In genomic region chr6:21665101-21665435, GRCh38 we compare ENCODE assay signal across 11 cellular contexts.
A peak's percentile ranks its signal among the peaks of the same experiment; 100 is the strongest.
DNase-seq lines count a peak whose midpoint lies in the region; ATAC-seq and TF ChIP-seq lines count a peak whose summit lies in the region.
"Had no signal": no experiment of that assay in that cellular context is flagged by ENCODE, and none has a peak within 500 bp of the region (broad histone marks: within the 10 kb centered on the region; RNA-seq: fewer than 3 reads in every experiment).

No MANE protein-coding gene starts in this region.

- no peak for TF ChIP-seq CTCF in breast epithelium (IDR thresholded peaks at IDR 0.05)
- no peak for TF ChIP-seq CTCF in MCF 10A (IDR thresholded peaks at IDR 0.05; ENCODE audit: unreplicated experiment)
- no peak for TF ChIP-seq CTCF in endothelial cell (IDR thresholded peaks at IDR 0.05; ENCODE audit: unreplicated experiment)
- no peak for TF ChIP-seq CTCF in vagina (IDR thresholded peaks at IDR 0.05)

- H3K27ac ChIP-seq in breast epithelium (peak overlapping the region; percentile 86 to 93), muscle layer of duodenum (ENCODE audit: low read length) (no peak overlapping the region), vagina (peak overlapping the region; percentile 54)
- H3K27ac ChIP-seq: adrenal gland had no signal

- H3K9me3 Mint-ChIP-seq in MCF 10A (ENCODE audit: unreplicated experiment): no peaks in the 10 kb centered on the region
- H3K9me3 Mint-ChIP-seq in endothelial cell (ENCODE audit: unreplicated experiment): no peaks in the 10 kb centered on the region

- H3K9me3 ChIP-seq in breast epithelium: no peaks in the 10 kb centered on the region
- H3K9me3 ChIP-seq in muscle layer of duodenum (ENCODE audit: control insufficient read depth in 1 of 2, low read length in 2 of 2): no peaks in the 10 kb centered on the region
- H3K9me3 ChIP-seq in vagina: no peaks in the 10 kb centered on the region
- H3K9me3 ChIP-seq: adrenal gland had no signal

- H3K4me1 ChIP-seq in breast epithelium (no peaks in the 10 kb centered on the region), muscle layer of duodenum (ENCODE audit: control insufficient read depth in 1 of 2, insufficient read depth in 2 of 2, low read length in 2 of 2) (peaks cover 0 to 32% of the 10 kb centered on the region in 2 donors), vagina (peaks cover 26% of the 10 kb centered on the region)

- POLR2A ChIA-PET in MCF 10A (lab: Yijun Ruan, JAX): no interaction called here

- H3K36me3 Mint-ChIP-seq in MCF 10A (ENCODE audit: insufficient read depth, unreplicated experiment) (no peaks in the 10 kb centered on the region), endothelial cell (ENCODE audit: low read depth, unreplicated experiment) (no peaks in the 10 kb centered on the region)

- no peak for ATAC-seq in GM18867 (IDR thresholded peaks at IDR 0.05; ENCODE audit: unreplicated experiment)

- H3K4me3 ChIP-seq in breast epithelium (peak overlapping the region; percentile 41 to 94 (median 76)), muscle layer of duodenum (ENCODE audit: low read depth in 1 of 2, low read length in 2 of 2) (peak overlapping the region; percentile 24 to 75), vagina (peak overlapping the region; percentile 56 to 62)

- no peak overlapping the region for H3K27ac Mint-ChIP-seq in MCF 10A (ENCODE audit: low read depth, unreplicated experiment)
- H3K27ac Mint-ChIP-seq in endothelial cell (ENCODE audit: unreplicated experiment): no peak overlapping the region

- H3K27me3 ChIP-seq in breast epithelium: no peaks in the 10 kb centered on the region
- H3K27me3 ChIP-seq in muscle layer of duodenum (ENCODE audit: low read depth, low read length): peaks cover 27% of the 10 kb centered on the region
- no peaks in the 10 kb centered on the region for H3K27me3 ChIP-seq in vagina

- H3K4me1 Mint-ChIP-seq in MCF 10A (ENCODE audit: insufficient read depth, unreplicated experiment) (no peaks in the 10 kb centered on the region), endothelial cell (ENCODE audit: unreplicated experiment) (peaks cover 37% of the 10 kb centered on the region)

- H3K36me3 ChIP-seq in breast epithelium (no peaks in the 10 kb centered on the region), muscle layer of duodenum (ENCODE audit: control insufficient read depth in 1 of 2, insufficient read depth in 2 of 2, low read length in 2 of 2) (no peaks in the 10 kb centered on the region), vagina (no peaks in the 10 kb centered on the region)
- H3K36me3 ChIP-seq: adrenal gland had no signal

- no peak for TF ChIP-seq POLR2A in breast epithelium (IDR thresholded peaks at IDR 0.05)
- TF ChIP-seq POLR2A in vagina (IDR thresholded peaks at IDR 0.05): no peak

- in situ Hi-C loops in KBM-7 (cut with MboI; ENCODE audit: low pct_unique_long_range_greater_than_20kb, low sequenced_read_pairs): no loop called here

- no TSS peak for BruUV-seq in MCF 10A (replicated peaks; lab: Mats Ljungman, UMichigan)

- H3K4me3 Mint-ChIP-seq in MCF 10A (ENCODE audit: unreplicated experiment): no peak overlapping the region
- H3K4me3 Mint-ChIP-seq in endothelial cell (ENCODE audit: unreplicated experiment): peak overlapping the region; percentile 98

- intact Hi-C loops in breast epithelium (cut with DNase I; ENCODE audit: low total_unique reads): no loop called here
- intact Hi-C loops in MCF 10A (cut with micrococcal nuclease): no loop called here
- intact Hi-C loops in vagina (cut with DNase I): loop anchor here (10.0 kb wide), 1 partner anchor 70 kb away; the partner anchor contains the start of gene SOX4

- H3K27me3 Mint-ChIP-seq in MCF 10A (ENCODE audit: insufficient read depth, unreplicated experiment): no peaks in the 10 kb centered on the region
- H3K27me3 Mint-ChIP-seq in endothelial cell (ENCODE audit: unreplicated experiment): peaks cover 9% of the 10 kb centered on the region

- DNase-seq in breast epithelium (ENCODE audit: low spot score in 2 of 2) (no peak), MCF 10A (ENCODE audit: unreplicated experiment) (no peak), endothelial cell (ENCODE audit: low spot score) (peak; percentile 15), vagina (ENCODE audit: extremely low spot score in 2 of 2) (no peak), SKM-1 (lab: John Stamatoyannopoulos, UW; ENCODE audit: unreplicated experiment) (no peak), KBM-7 (no peak)
- DNase-seq: CD4-positive, alpha-beta memory T cell; SIG-M5 had no signal

- CTCF ChIA-PET in MCF 10A (lab: Yijun Ruan, JAX): interaction anchor here (1.1 kb wide), 1 partner anchor 271 kb away, joined by 3 read pairs; no protein-coding TSS in a partner anchor
